Comparison of ENCODE assay signal across 1 cellular context in genomic region chr4:119794681-119795080, GRCh38.
TF ChIP-seq lines count a peak whose summit lies in the region.

No MANE protein-coding gene starts in this region.

TF ChIP-seq in WTC11, 78 proteins besides CTCF, POLR2A, EP300 and RAD21 (continued from another document):
- no peak for TF ChIP-seq ARID4B (CRISPR knock-in tag; IDR thresholded peaks at IDR 0.05; ENCODE audit: borderline replicate concordance)
- no peak for TF ChIP-seq NFYB (CRISPR knock-in tag; conservative IDR thresholded peaks at IDR 0.05; ENCODE audit: low read depth)
- no peak for TF ChIP-seq AFF4 (CRISPR knock-in tag; IDR thresholded peaks at IDR 0.05; ENCODE audit: borderline replicate concordance)
- TF ChIP-seq FOXP1 (CRISPR knock-in tag; IDR thresholded peaks at IDR 0.05; ENCODE audit: borderline replicate concordance), result no peak
- TF ChIP-seq JAZF1 (CRISPR knock-in tag; IDR thresholded peaks at IDR 0.05), result no peak
- no peak for TF ChIP-seq ZNF317 (CRISPR knock-in tag; IDR thresholded peaks at IDR 0.05; ENCODE audit: borderline replicate concordance, low read depth)
- no peak for TF ChIP-seq GABPB1 (CRISPR knock-in tag; IDR thresholded peaks at IDR 0.05)
- no peak for TF ChIP-seq GTF2I (CRISPR knock-in tag; conservative IDR thresholded peaks at IDR 0.05)
- TF ChIP-seq ZNF416 (CRISPR knock-in tag; IDR thresholded peaks at IDR 0.05), result no peak
- no peak for TF ChIP-seq SP1 (CRISPR knock-in tag; conservative IDR thresholded peaks at IDR 0.05)
- no peak for TF ChIP-seq E2F4 (CRISPR knock-in tag; IDR thresholded peaks at IDR 0.05; ENCODE audit: borderline replicate concordance, low read depth)
- TF ChIP-seq ATF3 (CRISPR knock-in tag; conservative IDR thresholded peaks at IDR 0.05), result no peak
